Comparison of ENCODE assay signal across 7 cellular contexts in the genomic region with DNA sequence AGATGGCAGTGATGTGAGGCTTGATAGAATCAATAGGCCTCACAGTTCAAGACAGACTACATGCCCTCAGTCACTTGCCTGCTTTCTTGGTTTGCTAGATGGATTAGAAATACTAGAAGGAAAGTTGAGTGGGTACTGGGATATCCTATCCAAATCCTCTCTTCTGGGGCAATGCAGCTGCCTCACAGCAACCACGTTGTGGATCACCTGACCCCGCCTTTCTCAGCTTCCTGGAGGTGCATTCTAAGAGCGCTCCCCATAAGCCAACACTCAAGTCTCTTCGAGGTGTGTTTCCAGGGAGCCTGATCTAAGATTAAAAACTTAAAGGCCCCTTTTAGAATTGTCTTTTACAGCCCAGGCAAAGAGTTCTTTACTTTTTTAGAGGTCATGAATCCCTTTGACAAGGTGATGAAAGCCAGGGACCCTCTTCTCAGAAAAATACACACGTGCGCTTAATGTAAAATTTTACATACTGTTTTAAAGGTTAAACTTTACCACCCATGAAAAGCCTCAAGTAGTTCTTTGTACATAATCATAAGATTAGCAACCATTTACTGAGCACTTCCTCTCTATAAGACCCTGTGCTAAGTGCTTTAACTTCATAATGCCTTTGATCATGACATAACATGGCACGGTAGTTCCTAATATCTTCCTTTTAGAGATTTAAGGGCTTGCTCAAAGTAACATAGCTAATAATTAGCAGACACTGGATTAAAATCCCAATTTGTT. TPM values are rescaled to one million over a fixed set of nuclear protein-coding genes. Genes with fewer than 3 reads are reported as not detected.
DNase-seq lines count a peak whose midpoint lies in the region; ATAC-seq lines count a peak whose summit lies in the region.

No MANE protein-coding gene starts in this region.

- intact Hi-C loops in right cardiac atrium (cut with DNase I), result no loop called here

- ATAC-seq in GM21360 (IDR thresholded peaks at IDR 0.05; ENCODE audit: unreplicated experiment), result peak; percentile 5
- peak in 1 of 2 donors; percentile 11 for ATAC-seq in right cardiac atrium
- ATAC-seq in HG03521 (IDR thresholded peaks at IDR 0.05; ENCODE audit: unreplicated experiment), result no peak

- H3K4me1 ChIP-seq in HUES6 (ENCODE audit: control insufficient read depth, insufficient read depth, low read length), result peaks cover 17% of the 10 kb centered on the region; the same call in 1 of the 2 replicates
- H3K4me1 ChIP-seq in right cardiac atrium (ENCODE audit: control insufficient read depth, insufficient read depth, low read length), result peaks cover 2% of the 10 kb centered on the region

- H3K27ac ChIP-seq in HUES6 (ENCODE audit: low read depth, low read length), result no peak overlapping the region
- no peak overlapping the region for H3K27ac ChIP-seq in right cardiac atrium (ENCODE audit: low read length)

- H3K9ac ChIP-seq in HUES6 (ENCODE audit: low read length), result no peak overlapping the region

- H3K36me3 ChIP-seq in HUES6 (ENCODE audit: control insufficient read depth, insufficient read depth, low read length), result peaks cover 37% of the 10 kb centered on the region

- peak; percentile 9 for DNase-seq in activated effector memory CD4-positive, alpha-beta T cell treated with Interleukin-2 at 50 U/mL for 16 hours
- DNase-seq in right cardiac atrium, result no peak
- DNase-seq in stimulated activated CD4-positive, alpha-beta T cell treated with anti-CD3 and anti-CD28 coated beads, Interleukin-4, amount 100 ng/mL, for 48 hours (ENCODE audit: low read depth in 2 of 2), result peak; percentile 22 to 37
- no peak for DNase-seq in cerebellar cortex (ENCODE audit: low spot score)

- H3K4me3 ChIP-seq in HUES6 (ENCODE audit: low read depth, low read length) (peak overlapping the region; percentile 86), right cardiac atrium (ENCODE audit: low read length) (peak overlapping the region; percentile 99)

- 76% methylated on average over 7 of the region's 7 CpGs for WGBS in right cardiac atrium

- H3K27me3 ChIP-seq in HUES6 (ENCODE audit: control insufficient read depth, insufficient read depth, low read length) (no peaks in the 10 kb centered on the region), right cardiac atrium (ENCODE audit: control insufficient read depth, insufficient read depth) (no peaks in the 10 kb centered on the region)

- H3K9me3 ChIP-seq in HUES6 (ENCODE audit: control insufficient read depth, insufficient read depth, low read depth, low read length) (peaks cover 3% of the 10 kb centered on the region; the same call in 1 of the 2 replicates), right cardiac atrium (ENCODE audit: control insufficient read depth, low read length) (no peaks in the 10 kb centered on the region)

RNA-seq across cellular contexts. Expression of a gene that starts 0.8 kb away (rescaled TPM):
- 100 to 1,000 TPM; 727 to 878 (median 847) TPM for total RNA-seq in right cardiac atrium
- 2,665 TPM for polyA plus RNA-seq in right cardiac atrium

RNA-seq across cellular contexts. Expression of a gene that starts 30.9 kb away (rescaled TPM):
- total RNA-seq in right cardiac atrium, result 10 to 100 TPM; 26.6 to 46.3 (median 35.2) TPM
- polyA plus RNA-seq in right cardiac atrium, result 51.6 TPM

Comparison
In these comparisons a context has a peak if more than half of its experiments do, and no peak if none do; other contexts are left out.
1. DNase-seq: peak in activated effector memory CD4-positive, alpha-beta T cell treated with Interleukin-2 at 50 U/mL for 16 hours (single experiment) and stimulated activated CD4-positive, alpha-beta T cell treated with anti-CD3 and anti-CD28 coated beads, Interleukin-4, amount 100 ng/mL, for 48 hours (2 of 2); none in right cardiac atrium (0 of 3) and cerebellar cortex (single experiment).